19 cellular contexts compared by ENCODE assay signal in genomic region chr16:5378531-5378930, GRCh38.
DNase-seq lines count a peak whose midpoint lies in the region; ATAC-seq, FAIRE-seq and TF ChIP-seq lines count a peak whose summit lies in the region.
"Had no signal": no experiment of that assay in that cellular context is flagged by ENCODE, and none has a peak within 500 bp of the region (broad histone marks: within the 10 kb centered on the region; RNA-seq: fewer than 3 reads in every experiment).

No MANE protein-coding gene starts in this region.

- FAIRE-seq in HepG2 (lab: Jason Lieb, UNC) (no peak), H1 (lab: Jason Lieb, UNC) (no peak)
- FAIRE-seq: A549, D721Med, G401.6, GM12891 had no signal

- H3K79me2 ChIP-seq in HepG2 (ENCODE audit: insufficient read depth, low read length) = no peaks in the 10 kb centered on the region
- no peaks in the 10 kb centered on the region for H3K79me2 ChIP-seq in H1 (ENCODE audit: control insufficient read depth in 1 of 2, insufficient read depth in 2 of 2, low read length in 2 of 2)

- H3K9me3 ChIP-seq in HepG2 (ENCODE audit: low read length) (no peaks in the 10 kb centered on the region), right lobe of liver (no peaks in the 10 kb centered on the region), H1 (ENCODE audit: insufficient read depth in 2 of 2, low read depth in 1 of 2, low read length in 1 of 2) (no peaks in the 10 kb centered on the region)
- H3K9me3 ChIP-seq: A549; BLaER1 treated with 17β-estradiol and CSF1 and Interleukin-3, amounts not matched to agents 10 nM and 100 nM; Caco-2 had no signal

- H2AK5ac ChIP-seq in H1 (ENCODE audit: low read depth, low read length) = no peak overlapping the region

- no peak for TF ChIP-seq POLR2A in HepG2 (IDR thresholded peaks at IDR 0.05; ENCODE audit: insufficient read depth in 1 of 2, low read depth in 2 of 2, low read length in 2 of 2)
- TF ChIP-seq POLR2A in right lobe of liver (IDR thresholded peaks at IDR 0.05) = no peak
- TF ChIP-seq POLR2A in H1 (IDR thresholded peaks at IDR 0.05; ENCODE audit: control extremely low read depth in 1 of 2, low read depth in 2 of 2, low read length in 2 of 2) = no peak

- no peaks in the 10 kb centered on the region for H3K79me1 ChIP-seq in H1 (ENCODE audit: low read depth, low read length)

- no peak overlapping the region for H3K14ac ChIP-seq in H1 (ENCODE audit: insufficient read length)

- H2BK15ac ChIP-seq in H1 (ENCODE audit: low read length) = no peak overlapping the region

- no peak overlapping the region for H3K4me2 ChIP-seq in HepG2 (ENCODE audit: low read depth, low read length)
- no peak overlapping the region for H3K4me2 ChIP-seq in H1 (ENCODE audit: insufficient read depth in 1 of 2, low read depth in 2 of 2, low read length in 2 of 2)
- H3K4me2 ChIP-seq: A549; BLaER1 treated with 17β-estradiol and CSF1 and Interleukin-3, amounts not matched to agents 10 nM and 100 nM had no signal

- H2BK20ac ChIP-seq in H1 (ENCODE audit: low read length) = no peak overlapping the region

- no peak overlapping the region for H3K4ac ChIP-seq in H1 (replicated peaks; ENCODE audit: insufficient read length, low read depth, low read length)

- H3K27me3 ChIP-seq in HepG2 (ENCODE audit: control insufficient read depth in 1 of 2, insufficient read depth in 2 of 2, low read length in 2 of 2) (peaks cover 6 to 44% of the 10 kb centered on the region in 2 experiments), right lobe of liver (no peaks in the 10 kb centered on the region), H1 (replicated peaks in 1 of 4; ENCODE audit: control insufficient read depth in 3 of 4, extremely low read depth in 1 of 4, insufficient read depth in 3 of 4, low read length in 3 of 4) (no peaks in the 10 kb centered on the region)

- TF ChIP-seq EP300 in HepG2 (IDR thresholded peaks at IDR 0.05; ENCODE audit: low read depth in 2 of 2, low read length in 2 of 2) (no peak), HepG2 (CRISPR knock-in tag; IDR thresholded peaks at IDR 0.05; ENCODE audit: borderline replicate concordance) (no peak), H1 (IDR thresholded peaks at IDR 0.05; ENCODE audit: borderline replicate concordance in 1 of 2, low read depth in 2 of 2, low read length in 2 of 2) (no peak)

- H3K4me1 ChIP-seq in HepG2 (ENCODE audit: insufficient read depth, low read length) (no peaks in the 10 kb centered on the region), right lobe of liver (no peaks in the 10 kb centered on the region), H1 (replicated peaks in 1 of 4; ENCODE audit: control insufficient read depth in 3 of 4, insufficient read depth in 4 of 4, low read length in 3 of 4) (peaks cover 0 to 3% (median 0%) of the 10 kb centered on the region in 4 experiments; a peak in 1 of 7 replicates)
- H3K4me1 ChIP-seq: A549, Caco-2 had no signal

- H2BK120ac ChIP-seq in H1 (replicated peaks; ENCODE audit: low read depth, low read length) = no peak overlapping the region

- POLR2A ChIA-PET in HepG2 (lab: Yijun Ruan, JAX) (no interaction called here), H1 (lab: Charles Lee; ENCODE audit: partially characterized antibody) (no interaction called here)

- no peaks in the 10 kb centered on the region; the same call in 1 of the 2 replicates for H3K23me2 ChIP-seq in H1 (ENCODE audit: low read depth, low read length)

- H3K9ac ChIP-seq in HepG2 (ENCODE audit: insufficient read depth, low read depth, low read length) = no peak overlapping the region
- H3K9ac ChIP-seq in H1 (replicated peaks in 1 of 4; ENCODE audit: extremely low read depth in 1 of 4, low read depth in 3 of 4, low read length in 3 of 4) = no peak overlapping the region
- H3K9ac ChIP-seq: BLaER1 treated with 17β-estradiol and CSF1 and Interleukin-3, amounts not matched to agents 10 nM and 100 nM had no signal

- TF ChIP-seq CTCF in HepG2 (CRISPR knock-in tag; IDR thresholded peaks at IDR 0.05) (no peak), right lobe of liver (IDR thresholded peaks at IDR 0.05) (no peak), H1 (IDR thresholded peaks at IDR 0.05; ENCODE audit: control extremely low read depth in 1 of 3, insufficient read depth in 1 of 3, low read depth in 1 of 3, low read length in 3 of 3) (no peak)

- no peak overlapping the region for H2BK5ac ChIP-seq in H1 (ENCODE audit: low read depth, low read length)

- no peak overlapping the region for H4K8ac ChIP-seq in H1 (ENCODE audit: extremely low read depth, insufficient read depth, low read length)

- no TSS peak for BruUV-seq in HepG2 (replicated peaks; lab: Mats Ljungman, UMichigan)

- no peak overlapping the region for H3K23ac ChIP-seq in H1 (ENCODE audit: insufficient read length)

- 30% methylated on average over 4 of the region's 4 CpGs for WGBS in HepG2 (ENCODE audit: low lambda C conversion rate)
- WGBS in right lobe of liver (ENCODE audit: insufficient coverage, low coverage, low lambda C conversion rate, missing lambda C conversion rate) = 49% methylated on average over 4 of the region's 4 CpGs
- 81% methylated on average over 4 of the region's 4 CpGs; no CpG with 5 or more reads in 1 of the 2 experiments for WGBS in H1 (ENCODE audit: extremely low coverage in 1 of 2, insufficient coverage in 1 of 2, insufficient read length in 1 of 2, insufficient replicate concordance in 2 of 2, low coverage in 1 of 2, low lambda C conversion rate in 2 of 2, missing lambda C conversion rate in 1 of 2), 2 experiments

- H3K4me3 ChIP-seq in HepG2 (replicated peaks in 1 of 3; ENCODE audit: insufficient read depth in 1 of 3, low read depth in 2 of 3, low read length in 3 of 3) (no peak overlapping the region), right lobe of liver (no peak overlapping the region), H1 (ENCODE audit: extremely low read depth in 1 of 4, insufficient read depth in 2 of 4, low read depth in 3 of 4, low read length in 4 of 4) (no peak overlapping the region)
- H3K4me3 ChIP-seq: A549; BLaER1 treated with 17β-estradiol and CSF1 and Interleukin-3, amounts not matched to agents 10 nM and 100 nM had no signal

- no peak overlapping the region for H4K5ac ChIP-seq in H1 (ENCODE audit: insufficient read length, low read depth, low read length)

- no peaks in the 10 kb centered on the region for H3K36me3 ChIP-seq in HepG2 (replicated peaks in 1 of 2; ENCODE audit: control insufficient read depth in 1 of 2, insufficient read depth in 2 of 2, low read length in 2 of 2)
- no peaks in the 10 kb centered on the region for H3K36me3 ChIP-seq in right lobe of liver
- H3K36me3 ChIP-seq in H1 (ENCODE audit: control insufficient read depth in 2 of 4, insufficient read depth in 4 of 4, low read length in 3 of 4) = no peaks in the 10 kb centered on the region
- H3K36me3 ChIP-seq: BLaER1 treated with 17β-estradiol and CSF1 and Interleukin-3, amounts not matched to agents 10 nM and 100 nM had no signal

- no peak for ATAC-seq in HepG2
- ATAC-seq in right lobe of liver = no peak
- no peak for ATAC-seq in HG02970 (IDR thresholded peaks at IDR 0.05; ENCODE audit: low FRiP score, unreplicated experiment)
- ATAC-seq in GM18873 (IDR thresholded peaks at IDR 0.05; ENCODE audit: low FRiP score, unreplicated experiment) = no peak
- ATAC-seq: A549; CD8-positive, alpha-beta T cell had no signal

- CTCF ChIA-PET in HepG2 (lab: Yijun Ruan, JAX; ENCODE audit: low intra/inter-chr PET ratio, low total read pairs) = no interaction called here
- CTCF ChIA-PET in H1 (lab: Charles Lee; ENCODE audit: partially characterized antibody) = no interaction called here

- intact Hi-C loops in HepG2 (cut with micrococcal nuclease; ENCODE audit: unreplicated experiment) = no loop called here
- intact Hi-C loops in right lobe of liver (cut with DNase I) = no loop called here

- in situ Hi-C loops in HepG2 (cut with HindIII; ENCODE audit: extremely low pct_ligation_motif_present, low pct_unique_long_range_greater_than_20kb) = no loop called here

- H2BK12ac ChIP-seq in H1 (ENCODE audit: low read depth, low read length) = no peak overlapping the region

- no peak overlapping the region for H3K18ac ChIP-seq in H1 (ENCODE audit: extremely low read depth, low read length)

- no peak for TF ChIP-seq RAD21 in HepG2 (CRISPR knock-in tag; IDR thresholded peaks at IDR 0.05)
- no peak for TF ChIP-seq RAD21 in H1 (IDR thresholded peaks at IDR 0.05 in 1 of 2, conservative IDR thresholded peaks at IDR 0.05 in 1 of 2; ENCODE audit: low read depth in 2 of 2, low read length in 2 of 2)

- H2AFZ ChIP-seq in HepG2 (ENCODE audit: low read length) (no peak overlapping the region), H1 (ENCODE audit: low read length) (no peak overlapping the region)

- H4K20me1 ChIP-seq in HepG2 (ENCODE audit: insufficient read depth, low read length) (no peaks in the 10 kb centered on the region), H1 (replicated peaks in 1 of 2; ENCODE audit: control insufficient read depth in 1 of 2, insufficient read depth in 2 of 2, low read length in 2 of 2) (no peaks in the 10 kb centered on the region)
- H4K20me1 ChIP-seq: BLaER1 treated with 17β-estradiol and CSF1 and Interleukin-3, amounts not matched to agents 10 nM and 100 nM had no signal

- H3K56ac ChIP-seq in H1 (replicated peaks; ENCODE audit: insufficient read length, low read depth, low read length) = no peak overlapping the region

- no peak overlapping the region for H4K91ac ChIP-seq in H1 (replicated peaks; ENCODE audit: insufficient read length, low read length)

- no peak for DNase-seq in HepG2 (ENCODE audit: low spot score)
- DNase-seq in right lobe of liver = no peak
- no peak for DNase-seq in H1 (ENCODE audit: low read depth in 1 of 2, low spot score in 2 of 2)
- DNase-seq: AML-193; Caco-2; Calu3; CD4-positive, alpha-beta T cell; CD8-positive, alpha-beta T cell; DMS79 treated with DMSO at 0.1 percent for 48 hours; GF-D8 had no signal

- H3K27ac ChIP-seq in HepG2 (ENCODE audit: extremely low read length, insufficient read depth, low read length) = no peak overlapping the region
- H3K27ac ChIP-seq in right lobe of liver = no peak overlapping the region
- H3K27ac ChIP-seq in H1 (ENCODE audit: low read depth, low read length) = no peak overlapping the region
- H3K27ac ChIP-seq: 22Rv1; A549; BLaER1 treated with 17β-estradiol and CSF1 and Interleukin-3, amounts not matched to agents 10 nM and 100 nM; C4-2B had no signal

TF ChIP-seq in HepG2, 621 proteins besides CTCF, POLR2A, EP300 and RAD21:
- TF ChIP-seq HCFC1 (IDR thresholded peaks at IDR 0.05; ENCODE audit: low read depth, low read length) (no peak), ZNF629 (CRISPR knock-in tag; conservative IDR thresholded peaks at IDR 0.05) (peak; percentile 71), SRSF4 (IDR thresholded peaks at IDR 0.05; ENCODE audit: low read depth, low read length, poor library complexity, severe bottlenecking) (no peak)

TF ChIP-seq in H1, 55 proteins besides CTCF, POLR2A, EP300 and RAD21:
- TF ChIP-seq HDAC6 (IDR thresholded peaks at IDR 0.05; ENCODE audit: low read depth, low read length) (no peak), KDM1A (IDR thresholded peaks at IDR 0.05; ENCODE audit: borderline replicate concordance, low read length) (peak; percentile 82; the same call in 1 of the 2 replicates)

Comparison
In these comparisons a context has a peak if more than half of its experiments do, and no peak if none do; other contexts are left out.
1. Of the 41 proteins assayed by ChIP-seq in both HepG2 and H1: peak only in HepG2: none; only in H1: KDM1A; in both: none; in neither: 40.